9 cellular contexts compared by ENCODE assay signal in genomic region chr12:49121047-49121696, GRCh38. TPM values are rescaled to one million over a fixed set of nuclear protein-coding genes. Genes with fewer than 3 reads are reported as not detected.
DNase-seq lines count a peak whose midpoint lies in the region; ATAC-seq and TF ChIP-seq lines count a peak whose summit lies in the region.
"Had no signal": no experiment of that assay in that cellular context is flagged by ENCODE, and none has a peak within 500 bp of the region (broad histone marks: within the 10 kb centered on the region; RNA-seq: fewer than 3 reads in every experiment).

No MANE protein-coding gene starts in this region.

- H3K9me3 Mint-ChIP-seq in effector memory CD8-positive, alpha-beta T cell, result no peaks in the 10 kb centered on the region
- H3K9me3 Mint-ChIP-seq: memory B cell had no signal

- no peaks in the 10 kb centered on the region for H3K27me3 ChIP-seq in testis

- in situ Hi-C loops in astrocyte of the cerebellum (cut with HindIII; ENCODE audit: low sequenced_read_pairs), result no loop called here

- H3K36me3 Mint-ChIP-seq in effector memory CD8-positive, alpha-beta T cell (ENCODE audit: insufficient read depth), result peaks cover 3% of the 10 kb centered on the region
- H3K36me3 Mint-ChIP-seq: memory B cell had no signal

- intact Hi-C loops in testis (cut with DNase I; ENCODE audit: low total_unique reads), result no loop called here

- H3K4me3 ChIP-seq in astrocyte of the cerebellum (ENCODE audit: low read depth, low read length) (no peak overlapping the region), testis (no peak overlapping the region)

- H3K4me1 Mint-ChIP-seq in effector memory CD8-positive, alpha-beta T cell (ENCODE audit: low read depth in 2 of 2), result no peaks in the 10 kb centered on the region
- H3K4me1 Mint-ChIP-seq: memory B cell had no signal

- no peaks in the 10 kb centered on the region for H3K9me3 ChIP-seq in testis

- no peaks in the 10 kb centered on the region for H3K4me1 ChIP-seq in testis

- TF ChIP-seq POLR2A in testis (IDR thresholded peaks at IDR 0.05), result no peak

- H3K4me3 Mint-ChIP-seq in effector memory CD8-positive, alpha-beta T cell, result no peak overlapping the region
- H3K4me3 Mint-ChIP-seq: memory B cell had no signal

- no peak for ATAC-seq in GM18858 (IDR thresholded peaks at IDR 0.05; ENCODE audit: unreplicated experiment)
- ATAC-seq in effector memory CD8-positive, alpha-beta T cell (replicated peaks), result no peak

- peak; percentile 78 for TF ChIP-seq CTCF in astrocyte of the cerebellum (IDR thresholded peaks at IDR 0.05; ENCODE audit: low read depth, low read length, missing control alignments)
- TF ChIP-seq CTCF in testis (IDR thresholded peaks at IDR 0.05), result peak; percentile 40 to 56 (median 56)

- H3K27ac Mint-ChIP-seq in effector memory CD8-positive, alpha-beta T cell, result no peak overlapping the region
- H3K27ac Mint-ChIP-seq: memory B cell had no signal

- peak; percentile 15 for DNase-seq in DMS153 treated with DMSO at 0.1 percent for 48 hours (lab: John Stamatoyannopoulos, UW; ENCODE audit: unreplicated experiment)
- peak; percentile 77 for DNase-seq in NCI-H146 (lab: John Stamatoyannopoulos, UW)
- no peak for DNase-seq in astrocyte of the cerebellum (ENCODE audit: low read depth)
- DNase-seq in iPS-NIHi7 (ENCODE audit: extremely low spot score), result peak; percentile 75
- DNase-seq in testis, result peak; percentile 67
- DNase-seq in effector memory CD8-positive, alpha-beta T cell, result no peak
- no peak for DNase-seq in NOMO-1 treated with DMSO at 0.1 percent for 48 hours (lab: John Stamatoyannopoulos, UW; ENCODE audit: unreplicated experiment)

- WGBS in testis, 2 donors, result 37 to 51% methylated on average over 6 of the region's 6 CpGs

- H3K27ac ChIP-seq in testis, result no peak overlapping the region

- H3K36me3 ChIP-seq in testis (ENCODE audit: low read depth, missing control alignments), result no peaks in the 10 kb centered on the region

- H3K27me3 Mint-ChIP-seq in effector memory CD8-positive, alpha-beta T cell, result no peaks in the 10 kb centered on the region
- H3K27me3 Mint-ChIP-seq: memory B cell had no signal

RNA-seq across cellular contexts. Expression of gene TUBA1B, which starts 10.0 kb away (rescaled TPM):
- 1,000 to 10,000 TPM in 1 of 2 donors, 100 to 1,000 TPM in 1; 642 to 1,178 TPM for total RNA-seq in testis
- polyA plus RNA-seq in testis (ENCODE audit: insufficient read depth, low read depth, low replicate concordance), result 894 TPM

RNA-seq across cellular contexts. Expression of gene LMBR1L, which starts 10.5 kb away (rescaled TPM):
- 100 to 1,000 TPM; 223 to 265 TPM for total RNA-seq in testis
- polyA plus RNA-seq in testis (ENCODE audit: insufficient read depth, low read depth, low replicate concordance), result 178 TPM

RNA-seq across cellular contexts. Expression of gene DHH, which starts 26.6 kb away (rescaled TPM):
- total RNA-seq in testis, result 100 to 1,000 TPM in 1 of 2 donors, 10 to 100 TPM in 1; 97.6 to 148 TPM
- polyA plus RNA-seq in testis (ENCODE audit: insufficient read depth, low read depth, low replicate concordance), result 40.0 TPM

RNA-seq across cellular contexts. Expression of gene RHEBL1, which starts 51.4 kb away (rescaled TPM):
- total RNA-seq in testis, result 1 to 10 TPM; 1.7 to 5.9 TPM
- 1.5 TPM for polyA plus RNA-seq in testis (ENCODE audit: insufficient read depth, low read depth, low replicate concordance)

Comparison
In these comparisons a context has a peak if more than half of its experiments do, and no peak if none do; other contexts are left out.
1. DNase-seq: peak in DMS153 treated with DMSO at 0.1 percent for 48 hours (single experiment), NCI-H146 (single experiment), iPS-NIHi7 (single experiment) and testis (single experiment); none in astrocyte of the cerebellum (single experiment), effector memory CD8-positive, alpha-beta T cell (0 of 3) and NOMO-1 treated with DMSO at 0.1 percent for 48 hours (single experiment).